16 cellular contexts compared by ENCODE assay signal in genomic region chr5:53418844-53419243, GRCh38.
DNase-seq lines count a peak whose midpoint lies in the region; ATAC-seq, FAIRE-seq and TF ChIP-seq lines count a peak whose summit lies in the region.
"Had no signal": no experiment of that assay in that cellular context is flagged by ENCODE, and none has a peak within 500 bp of the region (broad histone marks: within the 10 kb centered on the region; RNA-seq: fewer than 3 reads in every experiment).

No MANE protein-coding gene starts in this region.

- FAIRE-seq in astrocyte (lab: Jason Lieb, UNC) = no peak
- FAIRE-seq: TTC549 had no signal

- POLR2A ChIA-PET in activated CD8-positive, alpha-beta T cell treated with anti-CD3 and anti-CD28 coated beads for 36 hours (lab: Charles Lee) = no interaction called here

- in situ Hi-C loops in HAP-1 (cut with MboI; ENCODE audit: low sequenced_read_pairs) = no loop called here

- no peaks in the 10 kb centered on the region for H3K79me2 ChIP-seq in astrocyte (ENCODE audit: insufficient read depth, low read length)

- peaks cover 18% of the 10 kb centered on the region for H3K4me1 Mint-ChIP-seq in astrocyte (ENCODE audit: low read depth, unreplicated experiment)
- H3K4me1 Mint-ChIP-seq in activated CD8-positive, alpha-beta T cell treated with anti-CD3 and anti-CD28 coated beads for 36 hours (ENCODE audit: low read depth) = peaks cover 4% of the 10 kb centered on the region
- H3K4me1 Mint-ChIP-seq: IgD-negative memory B cell had no signal

- TF ChIP-seq CTCF in astrocyte (IDR thresholded peaks at IDR 0.05; ENCODE audit: insufficient read depth, low read depth, low read length) = no peak
- no peak for TF ChIP-seq CTCF in foreskin keratinocyte (conservative IDR thresholded peaks at IDR 0.05)
- TF ChIP-seq CTCF in activated CD8-positive, alpha-beta T cell treated with anti-CD3 and anti-CD28 coated beads for 36 hours (IDR thresholded peaks at IDR 0.05) = no peak

- H3K4me2 ChIP-seq in astrocyte (ENCODE audit: low read length) = peak overlapping the region; percentile 73

- ATAC-seq in foreskin keratinocyte = peak; percentile 83
- no peak for ATAC-seq in activated CD8-positive, alpha-beta T cell treated with anti-CD3 and anti-CD28 coated beads for 36 hours
- ATAC-seq: left lobe of liver; stimulated activated naive CD8-positive, alpha-beta T cell treated with anti-CD3 and anti-CD28 coated beads, Interleukin-15, Interleukin-2, amounts not matched to agents 100 U/mL and 50 U/mL, for 24 hours had no signal

- H3K9me3 ChIP-seq in astrocyte (ENCODE audit: insufficient read depth, low read depth, low read length) (no peaks in the 10 kb centered on the region), HAP-1 (no peaks in the 10 kb centered on the region)
- H3K9me3 ChIP-seq: adrenal gland had no signal

- H3K36me3 Mint-ChIP-seq in astrocyte (ENCODE audit: low read depth, unreplicated experiment) = no peaks in the 10 kb centered on the region
- H3K36me3 Mint-ChIP-seq in activated CD8-positive, alpha-beta T cell treated with anti-CD3 and anti-CD28 coated beads for 36 hours (ENCODE audit: low read depth) = no peaks in the 10 kb centered on the region

- H3K27ac ChIP-seq in astrocyte (ENCODE audit: low read depth, low read length) (peak overlapping the region; percentile 92), foreskin keratinocyte (peak overlapping the region; percentile 100)
- H3K27ac ChIP-seq: adrenal gland had no signal

- no peaks in the 10 kb centered on the region for H4K20me1 ChIP-seq in astrocyte (ENCODE audit: insufficient read depth, low read length)

- H2AFZ ChIP-seq in astrocyte (ENCODE audit: low read depth, low read length) = no peak overlapping the region

- DNase-seq in HCEC 1CT = peak; percentile 99
- peak; percentile 97 for DNase-seq in astrocyte (ENCODE audit: low read depth)
- DNase-seq in foreskin keratinocyte = peak; percentile 97 to 99
- DNase-seq in stromal cell of bone marrow (ENCODE audit: low read depth) = peak; percentile 92
- DNase-seq in activated CD8-positive, alpha-beta T cell treated with anti-CD3 and anti-CD28 coated beads for 36 hours = no peak
- no peak for DNase-seq in amygdala (lab: John Stamatoyannopoulos, UW)
- DNase-seq in HAP-1 (ENCODE audit: low spot score in 2 of 2) = no peak
- no peak for DNase-seq in activated CD4-positive, alpha-beta T cell treated with anti-CD3 and anti-CD28 coated beads for 48 hours
- DNase-seq: activated CD8-positive, alpha-beta memory T cell treated with anti-CD3 and anti-CD28 coated beads, Interleukin-2, amount 50 U/mL, for 48 hours; adrenal gland; DMS79 treated with DMSO at 0.1 percent for 48 hours; nucleus accumbens; stimulated activated naive CD8-positive, alpha-beta T cell treated with anti-CD3 and anti-CD28 coated beads, Interleukin-15, Interleukin-2, amounts not matched to agents 100 U/mL and 50 U/mL, for 24 hours had no signal

- H3K36me3 ChIP-seq in astrocyte (ENCODE audit: insufficient read depth, low read length) = no peaks in the 10 kb centered on the region
- H3K36me3 ChIP-seq in HAP-1 (replicated peaks) = no peaks in the 10 kb centered on the region
- H3K36me3 ChIP-seq: adrenal gland had no signal

- H3K9me3 Mint-ChIP-seq in astrocyte (ENCODE audit: unreplicated experiment) = no peaks in the 10 kb centered on the region
- no peaks in the 10 kb centered on the region for H3K9me3 Mint-ChIP-seq in activated CD8-positive, alpha-beta T cell treated with anti-CD3 and anti-CD28 coated beads for 36 hours
- H3K9me3 Mint-ChIP-seq: IgD-negative memory B cell had no signal

- H3K27ac Mint-ChIP-seq in astrocyte (ENCODE audit: unreplicated experiment) = peak overlapping the region; percentile 84
- H3K27ac Mint-ChIP-seq in activated CD8-positive, alpha-beta T cell treated with anti-CD3 and anti-CD28 coated beads for 36 hours = no peak overlapping the region
- H3K27ac Mint-ChIP-seq: IgD-negative memory B cell had no signal

- H3K4me3 ChIP-seq in astrocyte (ENCODE audit: insufficient read depth, low read depth, low read length) (peak overlapping the region; percentile 13), HAP-1 (no peak overlapping the region)
- H3K4me3 ChIP-seq: adrenal gland had no signal

- H3K9ac ChIP-seq in astrocyte (ENCODE audit: low read length) = peak overlapping the region; percentile 73

- H3K4me3 Mint-ChIP-seq in astrocyte (ENCODE audit: unreplicated experiment) = no peak overlapping the region
- H3K4me3 Mint-ChIP-seq in activated CD8-positive, alpha-beta T cell treated with anti-CD3 and anti-CD28 coated beads for 36 hours = no peak overlapping the region
- H3K4me3 Mint-ChIP-seq: IgD-negative memory B cell had no signal

- H3K4me1 ChIP-seq in astrocyte (ENCODE audit: insufficient read depth, low read length) = peaks cover 22% of the 10 kb centered on the region
- H3K4me1 ChIP-seq in foreskin keratinocyte = peaks cover 30% of the 10 kb centered on the region
- peaks cover 11% of the 10 kb centered on the region for H3K4me1 ChIP-seq in HAP-1
- H3K4me1 ChIP-seq: adrenal gland had no signal

- no peaks in the 10 kb centered on the region for H3K27me3 ChIP-seq in astrocyte (ENCODE audit: insufficient read depth, low read length)
- H3K27me3 ChIP-seq in foreskin keratinocyte = no peaks in the 10 kb centered on the region
- no peaks in the 10 kb centered on the region for H3K27me3 ChIP-seq in HAP-1 (ENCODE audit: low read depth)
- H3K27me3 ChIP-seq: adrenal gland had no signal

- H3K27me3 Mint-ChIP-seq in astrocyte (ENCODE audit: low read depth, unreplicated experiment) = no peaks in the 10 kb centered on the region
- peaks cover 8% of the 10 kb centered on the region for H3K27me3 Mint-ChIP-seq in activated CD8-positive, alpha-beta T cell treated with anti-CD3 and anti-CD28 coated beads for 36 hours

- CTCF ChIA-PET in activated CD8-positive, alpha-beta T cell treated with anti-CD3 and anti-CD28 coated beads for 36 hours (lab: Charles Lee) = no interaction called here

- intact Hi-C loops in activated CD8-positive, alpha-beta T cell treated with anti-CD3 and anti-CD28 coated beads for 36 hours (cut with micrococcal nuclease) = no loop called here

Comparison
In these comparisons a context has a peak if more than half of its experiments do, and no peak if none do; other contexts are left out.
1. DNase-seq: peak in HCEC 1CT (single experiment), astrocyte (single experiment), foreskin keratinocyte (2 of 2) and stromal cell of bone marrow (single experiment); none in activated CD8-positive, alpha-beta T cell treated with anti-CD3 and anti-CD28 coated beads for 36 hours (single experiment), amygdala (0 of 56), HAP-1 (0 of 2) and activated CD4-positive, alpha-beta T cell treated with anti-CD3 and anti-CD28 coated beads for 48 hours (single experiment).